In the genomic region with DNA sequence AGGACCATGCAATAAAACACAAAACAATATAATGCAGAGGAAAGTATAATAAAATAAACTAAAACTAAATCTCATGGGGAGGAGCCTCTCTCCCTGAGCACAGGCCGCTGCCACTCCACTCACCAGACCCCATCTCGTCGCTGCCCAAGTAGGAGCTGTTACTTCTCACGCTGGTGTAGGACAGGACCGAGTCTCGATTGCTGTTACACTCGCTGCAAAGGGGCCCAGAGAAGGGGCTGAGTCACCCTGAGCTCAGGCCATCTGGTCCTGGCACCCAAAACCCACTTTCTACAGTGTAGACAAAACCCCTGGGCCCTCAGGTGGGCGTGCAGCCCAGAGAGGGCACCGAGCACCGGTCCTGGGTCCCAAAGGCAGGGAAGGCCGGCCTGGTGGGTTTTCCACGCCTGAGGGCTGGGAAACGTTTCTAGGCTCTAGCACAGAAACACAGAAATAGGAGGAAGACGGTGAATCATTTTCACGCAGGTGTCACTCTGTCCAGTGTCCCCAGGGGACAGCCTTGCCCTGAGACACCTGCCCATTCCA, we compare ENCODE assay signal across 26 cellular contexts.
DNase-seq lines count a peak whose midpoint lies in the region; ATAC-seq, FAIRE-seq and TF ChIP-seq lines count a peak whose summit lies in the region.
"Had no signal": no experiment of that assay in that cellular context is flagged by ENCODE, and none has a peak within 500 bp of the region (broad histone marks: within the 10 kb centered on the region; RNA-seq: fewer than 3 reads in every experiment).

No MANE protein-coding gene starts in this region.

- H3K4me3 ChIP-seq in right cardiac atrium (ENCODE audit: low read length): no peak overlapping the region
- H3K4me3 ChIP-seq: BLaER1 treated with 17β-estradiol and CSF1 and Interleukin-3, amounts not matched to agents 10 nM and 100 nM; GM12878; GM23338 had no signal

- TF ChIP-seq CTCF in endothelial cell (IDR thresholded peaks at IDR 0.05; ENCODE audit: unreplicated experiment): no peak
- no peak for TF ChIP-seq CTCF in activated CD8-positive, alpha-beta T cell treated with anti-CD3 and anti-CD28 coated beads for 36 hours (IDR thresholded peaks at IDR 0.05)

- H3K36me3 Mint-ChIP-seq in activated CD4-positive, alpha-beta memory T cell treated with anti-CD3 and anti-CD28 coated beads, Interleukin-2, amount 10 ng/mL, durations not matched to agents 7 days and 5 days (ENCODE audit: low read depth): peaks cover 79% of the 10 kb centered on the region
- H3K36me3 Mint-ChIP-seq in activated CD4-positive, alpha-beta memory T cell treated with anti-CD3 and anti-CD28 coated beads for 36 hours: peaks cover 43% of the 10 kb centered on the region
- peaks cover 71% of the 10 kb centered on the region for H3K36me3 Mint-ChIP-seq in endothelial cell (ENCODE audit: low read depth, unreplicated experiment)
- peaks cover 66% of the 10 kb centered on the region for H3K36me3 Mint-ChIP-seq in stimulated activated memory B cell treated with anti-CD40 and anti-IgM and Interleukin-4, amounts not matched to agents 10 μg/mL and 1 μg/mL and 100 μg/mL, for 72 hours
- H3K36me3 Mint-ChIP-seq in activated CD8-positive, alpha-beta T cell treated with anti-CD3 and anti-CD28 coated beads for 36 hours (ENCODE audit: low read depth): peaks cover 42% of the 10 kb centered on the region

- peaks cover 13% of the 10 kb centered on the region for H3K4me1 Mint-ChIP-seq in activated CD4-positive, alpha-beta memory T cell treated with anti-CD3 and anti-CD28 coated beads, Interleukin-2, amount 10 ng/mL, durations not matched to agents 7 days and 5 days
- H3K4me1 Mint-ChIP-seq in activated CD4-positive, alpha-beta memory T cell treated with anti-CD3 and anti-CD28 coated beads for 36 hours (ENCODE audit: low read depth): no peaks in the 10 kb centered on the region
- H3K4me1 Mint-ChIP-seq in endothelial cell (ENCODE audit: unreplicated experiment): no peaks in the 10 kb centered on the region
- no peaks in the 10 kb centered on the region for H3K4me1 Mint-ChIP-seq in stimulated activated memory B cell treated with anti-CD40 and anti-IgM and Interleukin-4, amounts not matched to agents 10 μg/mL and 1 μg/mL and 100 μg/mL, for 72 hours
- H3K4me1 Mint-ChIP-seq in activated CD8-positive, alpha-beta T cell treated with anti-CD3 and anti-CD28 coated beads for 36 hours (ENCODE audit: low read depth): no peaks in the 10 kb centered on the region
- H3K4me1 Mint-ChIP-seq: CD14-positive monocyte, GM23338, H9 had no signal

- no peak overlapping the region for H3K27ac ChIP-seq in right cardiac atrium (ENCODE audit: low read length)
- H3K27ac ChIP-seq: 22Rv1; BLaER1 treated with 17β-estradiol and CSF1 and Interleukin-3, amounts not matched to agents 10 nM and 100 nM had no signal

- peak overlapping the region; percentile 6 for H3K27ac Mint-ChIP-seq in activated CD4-positive, alpha-beta memory T cell treated with anti-CD3 and anti-CD28 coated beads, Interleukin-2, amount 10 ng/mL, durations not matched to agents 7 days and 5 days
- H3K27ac Mint-ChIP-seq in activated CD4-positive, alpha-beta memory T cell treated with anti-CD3 and anti-CD28 coated beads for 36 hours: no peak overlapping the region
- peak overlapping the region; percentile 52 for H3K27ac Mint-ChIP-seq in endothelial cell (ENCODE audit: unreplicated experiment)
- H3K27ac Mint-ChIP-seq in stimulated activated memory B cell treated with anti-CD40 and anti-IgM and Interleukin-4, amounts not matched to agents 10 μg/mL and 1 μg/mL and 100 μg/mL, for 72 hours: peak overlapping the region; percentile 46
- no peak overlapping the region for H3K27ac Mint-ChIP-seq in activated CD8-positive, alpha-beta T cell treated with anti-CD3 and anti-CD28 coated beads for 36 hours
- H3K27ac Mint-ChIP-seq: CD4-positive, alpha-beta T cell; GM23338 had no signal

- ATAC-seq in Right ventricle myocardium inferior: no peak
- ATAC-seq in right cardiac atrium: no peak
- no peak for ATAC-seq in stimulated activated memory B cell treated with anti-CD40 and anti-IgM and Interleukin-4, amounts not matched to agents 10 μg/mL and 1 μg/mL and 100 μg/mL, for 72 hours
- no peak for ATAC-seq in activated CD8-positive, alpha-beta T cell treated with anti-CD3 and anti-CD28 coated beads for 36 hours
- ATAC-seq: GM12878, GM23338, HCT116 had no signal

- no peak for FAIRE-seq in HTR-8/SVneo (lab: Jason Lieb, UNC)
- FAIRE-seq: A204.1, D721Med, GM12878 had no signal

- H3K9me3 Mint-ChIP-seq in activated CD4-positive, alpha-beta memory T cell treated with anti-CD3 and anti-CD28 coated beads, Interleukin-2, amount 10 ng/mL, durations not matched to agents 7 days and 5 days: no peaks in the 10 kb centered on the region
- no peaks in the 10 kb centered on the region for H3K9me3 Mint-ChIP-seq in activated CD4-positive, alpha-beta memory T cell treated with anti-CD3 and anti-CD28 coated beads for 36 hours
- H3K9me3 Mint-ChIP-seq in endothelial cell (ENCODE audit: unreplicated experiment): no peaks in the 10 kb centered on the region
- no peaks in the 10 kb centered on the region for H3K9me3 Mint-ChIP-seq in stimulated activated memory B cell treated with anti-CD40 and anti-IgM and Interleukin-4, amounts not matched to agents 10 μg/mL and 1 μg/mL and 100 μg/mL, for 72 hours
- no peaks in the 10 kb centered on the region for H3K9me3 Mint-ChIP-seq in activated CD8-positive, alpha-beta T cell treated with anti-CD3 and anti-CD28 coated beads for 36 hours
- H3K9me3 Mint-ChIP-seq: CD14-positive monocyte; CD4-positive, alpha-beta T cell; CD8-positive, alpha-beta memory T cell; GM23338; H9 had no signal

- H3K27me3 Mint-ChIP-seq in activated CD4-positive, alpha-beta memory T cell treated with anti-CD3 and anti-CD28 coated beads, Interleukin-2, amount 10 ng/mL, durations not matched to agents 7 days and 5 days: no peaks in the 10 kb centered on the region
- H3K27me3 Mint-ChIP-seq in activated CD4-positive, alpha-beta memory T cell treated with anti-CD3 and anti-CD28 coated beads for 36 hours: no peaks in the 10 kb centered on the region
- H3K27me3 Mint-ChIP-seq in endothelial cell (ENCODE audit: unreplicated experiment): peaks cover 16% of the 10 kb centered on the region
- H3K27me3 Mint-ChIP-seq in stimulated activated memory B cell treated with anti-CD40 and anti-IgM and Interleukin-4, amounts not matched to agents 10 μg/mL and 1 μg/mL and 100 μg/mL, for 72 hours: no peaks in the 10 kb centered on the region
- no peaks in the 10 kb centered on the region for H3K27me3 Mint-ChIP-seq in activated CD8-positive, alpha-beta T cell treated with anti-CD3 and anti-CD28 coated beads for 36 hours
- H3K27me3 Mint-ChIP-seq: CD4-positive, alpha-beta T cell had no signal

- intact Hi-C loops in activated CD4-positive, alpha-beta memory T cell treated with anti-CD3 and anti-CD28 coated beads for 36 hours (cut with micrococcal nuclease): no loop called here
- intact Hi-C loops in Right ventricle myocardium inferior (cut with DNase I): no loop called here
- intact Hi-C loops in right cardiac atrium (cut with DNase I): no loop called here
- intact Hi-C loops in activated CD8-positive, alpha-beta T cell treated with anti-CD3 and anti-CD28 coated beads for 36 hours (cut with micrococcal nuclease): no loop called here

- H3K27me3 ChIP-seq in right cardiac atrium (ENCODE audit: control insufficient read depth, insufficient read depth): no peaks in the 10 kb centered on the region
- H3K27me3 ChIP-seq: BE2C; BLaER1 treated with 17β-estradiol and CSF1 and Interleukin-3, amounts not matched to agents 10 nM and 100 nM had no signal

- no peaks in the 10 kb centered on the region for H3K9me3 ChIP-seq in right cardiac atrium (ENCODE audit: control insufficient read depth, low read length)
- H3K9me3 ChIP-seq: BE2C; BLaER1 treated with 17β-estradiol and CSF1 and Interleukin-3, amounts not matched to agents 10 nM and 100 nM had no signal

- H3K4me3 Mint-ChIP-seq in activated CD4-positive, alpha-beta memory T cell treated with anti-CD3 and anti-CD28 coated beads, Interleukin-2, amount 10 ng/mL, durations not matched to agents 7 days and 5 days: no peak overlapping the region
- H3K4me3 Mint-ChIP-seq in activated CD4-positive, alpha-beta memory T cell treated with anti-CD3 and anti-CD28 coated beads for 36 hours: no peak overlapping the region
- no peak overlapping the region for H3K4me3 Mint-ChIP-seq in endothelial cell (ENCODE audit: unreplicated experiment)
- H3K4me3 Mint-ChIP-seq in stimulated activated memory B cell treated with anti-CD40 and anti-IgM and Interleukin-4, amounts not matched to agents 10 μg/mL and 1 μg/mL and 100 μg/mL, for 72 hours: no peak overlapping the region
- no peak overlapping the region for H3K4me3 Mint-ChIP-seq in activated CD8-positive, alpha-beta T cell treated with anti-CD3 and anti-CD28 coated beads for 36 hours
- H3K4me3 Mint-ChIP-seq: CD14-positive monocyte; CD4-positive, alpha-beta T cell; CD8-positive, alpha-beta memory T cell; GM23338; H9 had no signal

- 90% methylated on average over 15 of the region's 15 CpGs for WGBS in right cardiac atrium

- no peaks in the 10 kb centered on the region for H3K4me1 ChIP-seq in right cardiac atrium (ENCODE audit: control insufficient read depth, insufficient read depth, low read length)
- H3K4me1 ChIP-seq: BE2C had no signal

- POLR2A ChIA-PET in activated CD4-positive, alpha-beta memory T cell treated with anti-CD3 and anti-CD28 coated beads, Interleukin-2, amount 10 ng/mL, durations not matched to agents 7 days and 5 days (lab: Charles Lee): no interaction called here
- POLR2A ChIA-PET in activated CD4-positive, alpha-beta memory T cell treated with anti-CD3 and anti-CD28 coated beads for 36 hours (lab: Charles Lee): no interaction called here
- POLR2A ChIA-PET in activated CD8-positive, alpha-beta T cell treated with anti-CD3 and anti-CD28 coated beads for 36 hours (lab: Charles Lee): no interaction called here

- DNase-seq in activated CD4-positive, alpha-beta memory T cell treated with anti-CD3 and anti-CD28 coated beads, Interleukin-2, amount 10 ng/mL, durations not matched to agents 7 days and 5 days: no peak
- DNase-seq in activated CD4-positive, alpha-beta memory T cell treated with anti-CD3 and anti-CD28 coated beads for 36 hours: no peak
- DNase-seq in Right ventricle myocardium inferior (ENCODE audit: missing footprints) (peak; percentile 45), right cardiac atrium (no peak), endothelial cell (ENCODE audit: low spot score) (no peak), HTR-8/SVneo (ENCODE audit: insufficient read length, low spot score) (no peak)
- no peak for DNase-seq in activated CD8-positive, alpha-beta T cell treated with anti-CD3 and anti-CD28 coated beads for 36 hours
- DNase-seq: ACHN; AML-193; BE2C; CD4-positive, alpha-beta T cell; CD8-positive, alpha-beta memory T cell; DMS 273 treated with DMSO at 0.1 percent for 48 hours; DMS79; EL; GDM1; H9 had no signal

- CTCF ChIA-PET in activated CD4-positive, alpha-beta memory T cell treated with anti-CD3 and anti-CD28 coated beads, Interleukin-2, amount 10 ng/mL, durations not matched to agents 7 days and 5 days (lab: Charles Lee): interaction anchor here (1.6 kb wide), 1 partner anchor 24 kb away, joined by 4 read pairs; no protein-coding TSS in a partner anchor
- CTCF ChIA-PET in activated CD4-positive, alpha-beta memory T cell treated with anti-CD3 and anti-CD28 coated beads for 36 hours (lab: Charles Lee): interaction anchor here (1.4 to 1.6 kb wide), 2 partner anchors 9 to 13 kb away, joined by 5 read pairs; no protein-coding TSS in a partner anchor
- CTCF ChIA-PET in activated CD8-positive, alpha-beta T cell treated with anti-CD3 and anti-CD28 coated beads for 36 hours (lab: Charles Lee): interaction anchor here (0.8 kb wide), 1 partner anchor 13 kb away, joined by 4 read pairs; no protein-coding TSS in a partner anchor

Comparison
In these comparisons a context has a peak if more than half of its experiments do, and no peak if none do; other contexts are left out.
1. H3K27ac Mint-ChIP-seq: peak in activated CD4-positive, alpha-beta memory T cell treated with anti-CD3 and anti-CD28 coated beads, Interleukin-2, amount 10 ng/mL, durations not matched to agents 7 days and 5 days (single experiment), endothelial cell (single experiment) and stimulated activated memory B cell treated with anti-CD40 and anti-IgM and Interleukin-4, amounts not matched to agents 10 μg/mL and 1 μg/mL and 100 μg/mL, for 72 hours (single experiment); none in activated CD4-positive, alpha-beta memory T cell treated with anti-CD3 and anti-CD28 coated beads for 36 hours (single experiment) and activated CD8-positive, alpha-beta T cell treated with anti-CD3 and anti-CD28 coated beads for 36 hours (single experiment).